Comparison of ENCODE assay signal across 1 cellular context in genomic region chr2:127655209-127656073, GRCh38.
TF ChIP-seq lines count a peak whose summit lies in the region.

No MANE protein-coding gene starts in this region.

TF ChIP-seq in HepG2, 621 proteins besides CTCF, POLR2A, EP300 and RAD21:
- TF ChIP-seq FOXO1 (CRISPR knock-in tag; IDR thresholded peaks at IDR 0.05) (no peak), ZNF292 (CRISPR knock-in tag; IDR thresholded peaks at IDR 0.05; ENCODE audit: borderline replicate concordance, low read depth) (no peak), ZNF687 (CRISPR knock-in tag; IDR thresholded peaks at IDR 0.05) (peak; percentile 14; the same call in 1 of the 2 replicates), SAFB2 (CRISPR knock-in tag; IDR thresholded peaks at IDR 0.05; ENCODE audit: borderline replicate concordance, low read depth) (no peak), RBFOX2 (IDR thresholded peaks at IDR 0.05; ENCODE audit: low read depth, low read length) (no peak)
TF ChIP-seq in HepG2: peak in this region for 1.
